In genomic region chr16:30558789-30559377, GRCh38 we compare ENCODE assay signal across 8 cellular contexts. TPM values are rescaled to one million over a fixed set of nuclear protein-coding genes. Genes with fewer than 3 reads are reported as not detected.
DNase-seq lines count a peak whose midpoint lies in the region; ATAC-seq and TF ChIP-seq lines count a peak whose summit lies in the region.

No MANE protein-coding gene starts in this region.

- H3K27me3 Mint-ChIP-seq in naive B cell: peaks cover 0 to 7% (median 0%) of the 10 kb centered on the region in 3 donors

- H3K9me3 Mint-ChIP-seq in naive B cell: peaks cover 0 to 2% (median 0%) of the 10 kb centered on the region in 7 donors

- peak overlapping the region; percentile 86 for H3K4me3 ChIP-seq in ACC112 (ENCODE audit: low read depth, low read length)
- H3K4me3 ChIP-seq in KMS-11 (IDR thresholded peaks at IDR 0.05; ENCODE audit: insufficient read depth, low read depth, low read length): no peak overlapping the region

- H3K36me3 Mint-ChIP-seq in naive B cell: no peaks in the 10 kb centered on the region

- no peaks in the 10 kb centered on the region for H3K36me3 ChIP-seq in ACC112 (ENCODE audit: insufficient read depth, low read length)
- H3K36me3 ChIP-seq in KMS-11 (ENCODE audit: insufficient read depth): no peaks in the 10 kb centered on the region

- peak overlapping the region; percentile 97; the same call in 1 of the 2 replicates for H3K9ac ChIP-seq in KMS-11

- TF ChIP-seq CTCF in KMS-11 (conservative IDR thresholded peaks at IDR 0.05; ENCODE audit: low read depth, low read length): no peak
- no peak for TF ChIP-seq CTCF in foreskin keratinocyte (conservative IDR thresholded peaks at IDR 0.05)

- H3K27me3 ChIP-seq in ACC112 (ENCODE audit: insufficient read depth, low read length): no peaks in the 10 kb centered on the region
- H3K27me3 ChIP-seq in KMS-11 (ENCODE audit: insufficient read depth, low read depth): no peaks in the 10 kb centered on the region
- H3K27me3 ChIP-seq in foreskin keratinocyte: no peaks in the 10 kb centered on the region

- ATAC-seq in naive B cell (ENCODE audit: low read depth in 2 of 2) (no peak), foreskin keratinocyte (no peak)

- H3K4me1 Mint-ChIP-seq in naive B cell: peaks cover 28 to 51% (median 44%) of the 10 kb centered on the region in 3 donors

- H3K4me3 Mint-ChIP-seq in naive B cell: peak overlapping the region; percentile 84 to 93 (median 88)

- H3K27ac ChIP-seq in ACC112 (ENCODE audit: low read depth, low read length) (peak overlapping the region; percentile 28; the same call in 1 of the 2 replicates), KMS-11 (peak overlapping the region; percentile 93), caudate nucleus (ENCODE audit: low read depth, low read length) (peak overlapping the region; percentile 78), foreskin keratinocyte (no peak overlapping the region)

- H3K79me2 ChIP-seq in ACC112 (ENCODE audit: control insufficient read depth, insufficient read depth, low read length, unreplicated experiment): peaks cover 7% of the 10 kb centered on the region
- peaks cover 18% of the 10 kb centered on the region for H3K79me2 ChIP-seq in KMS-11 (ENCODE audit: insufficient read depth, low read depth)

- H3K4me1 ChIP-seq in ACC112 (ENCODE audit: control insufficient read depth, insufficient read depth, low read length, unreplicated experiment): no peaks in the 10 kb centered on the region
- H3K4me1 ChIP-seq in KMS-11 (ENCODE audit: low read depth, poor library complexity, severe bottlenecking): peaks cover 17% of the 10 kb centered on the region
- peaks cover 6% of the 10 kb centered on the region for H3K4me1 ChIP-seq in foreskin keratinocyte

- no peaks in the 10 kb centered on the region for H4K20me1 ChIP-seq in KMS-11 (ENCODE audit: insufficient read depth)

- H3K4me2 ChIP-seq in KMS-11: peak overlapping the region; percentile 37

- H3K27ac Mint-ChIP-seq in naive B cell: peak overlapping the region; percentile 88 to 96 (median 92)

- DNase-seq in caudate nucleus (lab: John Stamatoyannopoulos, UW) (peak in 1 of 61 donors; percentile 51), naive B cell (no peak), foreskin keratinocyte (no peak), NCI-H2107 (lab: John Stamatoyannopoulos, UW) (no peak), cerebellar cortex (ENCODE audit: low spot score) (no peak), NCI-H2196 treated with DMSO at 0.1 percent for 48 hours (lab: John Stamatoyannopoulos, UW; ENCODE audit: unreplicated experiment) (no peak)

- H2AFZ ChIP-seq in ACC112 (ENCODE audit: low read length, unreplicated experiment): peak overlapping the region; percentile 47
- peak overlapping the region; percentile 88 for H2AFZ ChIP-seq in KMS-11 (ENCODE audit: low read depth)

RNA-seq across cellular contexts. Expression of gene ZNF764, which starts 0.7 kb away (rescaled TPM):
- polyA plus RNA-seq in naive B cell (ENCODE audit: low read depth in 6 of 6): 1 to 10 TPM in 5 of 6 donors, not detected in 1; 2.3 to 6.8 (median 4.7) TPM
- 4.5 and 5.5 TPM in 2 replicates for total RNA-seq in foreskin keratinocyte
- 3.2 and 3.3 TPM in 2 replicates for polyA plus RNA-seq in foreskin keratinocyte

RNA-seq across cellular contexts. Expression of gene ZNF688, which starts 12.6 kb away (rescaled TPM):
- polyA plus RNA-seq in naive B cell (ENCODE audit: low read depth in 6 of 6): 10 to 100 TPM; 28.0 to 41.5 (median 36.1) TPM
- 7.5 and 8.5 TPM in 2 replicates for total RNA-seq in foreskin keratinocyte
- polyA plus RNA-seq in foreskin keratinocyte: 11.0 and 11.8 TPM in 2 replicates

RNA-seq across cellular contexts. Expression of gene ZNF747, which starts 24.2 kb away (rescaled TPM):
- polyA plus RNA-seq in naive B cell (ENCODE audit: low read depth in 6 of 6): 10 to 100 TPM; 12.0 to 18.3 (median 15.1) TPM
- total RNA-seq in foreskin keratinocyte: 4.9 and 5.2 TPM in 2 replicates
- 3.7 and 4.0 TPM in 2 replicates for polyA plus RNA-seq in foreskin keratinocyte

RNA-seq across cellular contexts. Expression of gene ZNF785, which starts 26.6 kb away (rescaled TPM):
- 1 to 10 TPM; 1.4 to 4.4 (median 2.9) TPM for polyA plus RNA-seq in naive B cell (ENCODE audit: low read depth in 6 of 6)
- 3.9 and 4.6 TPM in 2 replicates for total RNA-seq in foreskin keratinocyte
- 1.8 and 2.1 TPM in 2 replicates for polyA plus RNA-seq in foreskin keratinocyte

RNA-seq across cellular contexts. Expression of gene ZNF768, which starts 32.5 kb away (rescaled TPM):
- polyA plus RNA-seq in naive B cell (ENCODE audit: low read depth in 6 of 6) (10 to 100 TPM in 1 of 6 donors, 1 to 10 TPM in 4, under 1 TPM in 1; 0.40 to 10.1 (median 6.3) TPM), foreskin keratinocyte (33.3 and 35.7 TPM in 2 replicates)
- total RNA-seq in foreskin keratinocyte: 29.7 and 30.2 TPM in 2 replicates
